1 cellular context compared by ENCODE assay signal in the genomic region with DNA sequence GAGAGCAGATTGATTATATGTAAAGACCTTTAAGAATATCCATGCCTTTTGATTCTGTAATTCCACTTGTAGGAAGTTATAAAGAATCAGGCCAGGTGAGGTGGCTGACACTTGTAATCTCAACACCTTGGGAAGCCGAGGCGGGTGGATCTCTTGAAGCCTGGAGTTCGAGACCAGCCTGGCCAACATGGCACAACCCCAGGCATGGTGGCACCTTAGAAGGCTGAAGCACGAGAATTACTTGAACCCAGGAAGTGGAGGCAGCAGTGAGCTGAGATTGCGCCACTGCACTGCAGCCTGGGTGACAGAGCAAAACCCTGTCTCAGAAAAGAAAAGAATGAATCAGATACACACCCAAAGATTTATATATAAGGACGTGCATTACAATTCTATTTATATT.
TF ChIP-seq lines count a peak whose summit lies in the region.

No MANE protein-coding gene starts in this region.

TF ChIP-seq in HepG2, 621 proteins besides CTCF, POLR2A, EP300 and RAD21:
- TF ChIP-seq GATA4 (IDR thresholded peaks at IDR 0.05; ENCODE audit: borderline replicate concordance, low read depth), result no peak
- no peak for TF ChIP-seq ZNF891 (CRISPR knock-in tag; IDR thresholded peaks at IDR 0.05)
- no peak for TF ChIP-seq RXRA (CRISPR knock-in tag; IDR thresholded peaks at IDR 0.05)
- TF ChIP-seq ZNF256 (CRISPR knock-in tag; conservative IDR thresholded peaks at IDR 0.05), result no peak
- no peak for TF ChIP-seq ZNF598 (CRISPR knock-in tag; IDR thresholded peaks at IDR 0.05; ENCODE audit: borderline replicate concordance)
- TF ChIP-seq ZKSCAN1 (IDR thresholded peaks at IDR 0.05; ENCODE audit: low read length), result no peak
- no peak for TF ChIP-seq POLR2G (IDR thresholded peaks at IDR 0.05; ENCODE audit: low read depth, low read length)
- TF ChIP-seq STAG1 (CRISPR knock-in tag; IDR thresholded peaks at IDR 0.05), result no peak
- TF ChIP-seq, protein P1, sequence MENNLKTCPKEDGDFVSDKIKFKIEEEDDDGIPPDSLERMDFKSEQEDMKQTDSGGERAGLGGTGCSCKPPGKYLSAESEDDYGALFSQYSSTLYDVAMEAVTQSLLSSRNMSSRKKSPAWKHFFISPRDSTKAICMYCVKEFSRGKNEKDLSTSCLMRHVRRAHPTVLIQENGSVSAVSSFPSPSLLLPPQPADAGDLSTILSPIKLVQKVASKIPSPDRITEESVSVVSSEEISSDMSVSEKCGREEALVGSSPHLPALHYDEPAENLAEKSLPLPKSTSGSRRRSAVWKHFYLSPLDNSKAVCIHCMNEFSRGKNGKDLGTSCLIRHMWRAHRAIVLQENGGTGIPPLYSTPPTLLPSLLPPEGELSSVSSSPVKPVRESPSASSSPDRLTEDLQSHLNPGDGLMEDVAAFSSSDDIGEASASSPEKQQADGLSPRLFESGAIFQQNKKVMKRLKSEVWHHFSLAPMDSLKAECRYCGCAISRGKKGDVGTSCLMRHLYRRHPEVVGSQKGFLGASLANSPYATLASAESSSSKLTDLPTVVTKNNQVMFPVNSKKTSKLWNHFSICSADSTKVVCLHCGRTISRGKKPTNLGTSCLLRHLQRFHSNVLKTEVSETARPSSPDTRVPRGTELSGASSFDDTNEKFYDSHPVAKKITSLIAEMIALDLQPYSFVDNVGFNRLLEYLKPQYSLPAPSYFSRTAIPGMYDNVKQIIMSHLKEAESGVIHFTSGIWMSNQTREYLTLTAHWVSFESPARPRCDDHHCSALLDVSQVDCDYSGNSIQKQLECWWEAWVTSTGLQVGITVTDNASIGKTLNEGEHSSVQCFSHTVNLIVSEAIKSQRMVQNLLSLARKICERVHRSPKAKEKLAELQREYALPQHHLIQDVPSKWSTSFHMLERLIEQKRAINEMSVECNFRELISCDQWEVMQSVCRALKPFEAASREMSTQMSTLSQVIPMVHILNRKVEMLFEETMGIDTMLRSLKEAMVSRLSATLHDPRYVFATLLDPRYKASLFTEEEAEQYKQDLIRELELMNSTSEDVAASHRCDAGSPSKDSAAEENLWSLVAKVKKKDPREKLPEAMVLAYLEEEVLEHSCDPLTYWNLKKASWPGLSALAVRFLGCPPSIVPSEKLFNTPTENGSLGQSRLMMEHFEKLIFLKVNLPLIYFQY (CRISPR knock-in tag; IDR thresholded peaks at IDR 0.05; ENCODE audit: borderline replicate concordance), result no peak
- TF ChIP-seq HOXD1 (CRISPR knock-in tag; IDR thresholded peaks at IDR 0.05), result no peak
- no peak for TF ChIP-seq RCOR2 (CRISPR knock-in tag; IDR thresholded peaks at IDR 0.05)
- no peak for TF ChIP-seq KDM1A (CRISPR knock-in tag; IDR thresholded peaks at IDR 0.05)
- no peak for TF ChIP-seq MTA3 (CRISPR knock-in tag; IDR thresholded peaks at IDR 0.05)
- TF ChIP-seq KLF13 (CRISPR knock-in tag; IDR thresholded peaks at IDR 0.05), result no peak
- TF ChIP-seq, protein P2, sequence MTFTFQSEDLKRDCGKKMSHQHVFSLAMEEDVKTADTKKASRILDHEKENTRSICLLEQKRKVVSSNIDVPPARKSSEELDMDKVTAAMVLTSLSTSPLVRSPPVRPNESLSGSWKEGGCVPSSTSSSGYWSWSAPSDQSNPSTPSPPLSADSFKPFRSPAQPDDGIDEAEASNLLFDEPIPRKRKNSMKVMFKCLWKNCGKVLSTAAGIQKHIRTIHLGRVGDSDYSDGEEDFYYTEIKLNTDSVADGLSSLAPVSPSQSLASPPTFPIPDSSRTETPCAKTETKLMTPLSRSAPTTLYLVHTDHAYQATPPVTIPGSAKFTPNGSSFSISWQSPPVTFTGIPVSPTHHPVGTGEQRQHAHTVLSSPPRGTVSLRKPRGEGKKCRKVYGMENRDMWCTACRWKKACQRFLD (CRISPR knock-in tag; IDR thresholded peaks at IDR 0.05; ENCODE audit: borderline replicate concordance), result no peak
- TF ChIP-seq RARG (CRISPR knock-in tag; IDR thresholded peaks at IDR 0.05; ENCODE audit: low read depth), result no peak
- TF ChIP-seq, protein P3, sequence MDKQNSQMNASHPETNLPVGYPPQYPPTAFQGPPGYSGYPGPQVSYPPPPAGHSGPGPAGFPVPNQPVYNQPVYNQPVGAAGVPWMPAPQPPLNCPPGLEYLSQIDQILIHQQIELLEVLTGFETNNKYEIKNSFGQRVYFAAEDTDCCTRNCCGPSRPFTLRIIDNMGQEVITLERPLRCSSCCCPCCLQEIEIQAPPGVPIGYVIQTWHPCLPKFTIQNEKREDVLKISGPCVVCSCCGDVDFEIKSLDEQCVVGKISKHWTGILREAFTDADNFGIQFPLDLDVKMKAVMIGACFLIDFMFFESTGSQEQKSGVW (CRISPR knock-in tag; IDR thresholded peaks at IDR 0.05; ENCODE audit: borderline replicate concordance), result no peak
- TF ChIP-seq, protein P4, sequence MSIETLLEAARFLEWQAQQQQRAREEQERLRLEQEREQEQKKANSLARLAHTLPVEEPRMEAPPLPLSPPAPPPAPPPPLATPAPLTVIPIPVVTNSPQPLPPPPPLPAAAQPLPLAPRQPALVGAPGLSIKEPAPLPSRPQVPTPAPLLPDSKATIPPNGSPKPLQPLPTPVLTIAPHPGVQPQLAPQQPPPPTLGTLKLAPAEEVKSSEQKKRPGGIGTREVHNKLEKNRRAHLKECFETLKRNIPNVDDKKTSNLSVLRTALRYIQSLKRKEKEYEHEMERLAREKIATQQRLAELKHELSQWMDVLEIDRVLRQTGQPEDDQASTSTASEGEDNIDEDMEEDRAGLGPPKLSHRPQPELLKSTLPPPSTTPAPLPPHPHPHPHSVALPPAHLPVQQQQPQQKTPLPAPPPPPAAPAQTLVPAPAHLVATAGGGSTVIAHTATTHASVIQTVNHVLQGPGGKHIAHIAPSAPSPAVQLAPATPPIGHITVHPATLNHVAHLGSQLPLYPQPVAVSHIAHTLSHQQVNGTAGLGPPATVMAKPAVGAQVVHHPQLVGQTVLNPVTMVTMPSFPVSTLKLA (IDR thresholded peaks at IDR 0.05), result no peak
- TF ChIP-seq, protein P5, sequence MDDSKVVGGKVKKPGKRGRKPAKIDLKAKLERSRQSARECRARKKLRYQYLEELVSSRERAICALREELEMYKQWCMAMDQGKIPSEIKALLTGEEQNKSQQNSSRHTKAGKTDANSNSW (CRISPR knock-in tag; IDR thresholded peaks at IDR 0.05; ENCODE audit: borderline replicate concordance), result no peak
- TF ChIP-seq CHD2 (IDR thresholded peaks at IDR 0.05; ENCODE audit: low read depth, low read length), result no peak
